ENCODE assay signal across 26 cellular contexts in genomic region chr3:197423376-197423775, GRCh38.
"Had no signal": no experiment of that assay in that cellular context is flagged by ENCODE, and none has a peak within 500 bp of the region (broad histone marks: within the 10 kb centered on the region; RNA-seq: fewer than 3 reads in every experiment).

No MANE protein-coding gene starts in this region.

- H3K36me3 ChIP-seq: colonic mucosa, esophagus squamous epithelium, WERI-Rb-1 had no signal

- H3K4me1 ChIP-seq: body of pancreas had no signal

- H3K27me3 ChIP-seq: body of pancreas, colonic mucosa, esophagus squamous epithelium had no signal

- H3K27ac ChIP-seq: body of pancreas, colonic mucosa, epithelial cell of prostate, WERI-Rb-1 had no signal

- H3K9me3 ChIP-seq: body of pancreas, colonic mucosa, esophagus squamous epithelium had no signal

- ATAC-seq: activated CD4-positive, CD25-positive, alpha-beta regulatory T cell treated with anti-CD3 and anti-CD28 coated beads, Interleukin-2, amount 50 U/mL, for 24 hours; activated CD8-positive, alpha-beta T cell treated with anti-CD3 and anti-CD28 coated beads for 36 hours; activated T-cell treated with anti-CD3 and anti-CD28 coated beads, Interleukin-2, amount 50 U/mL, for 4 hours; activated T-helper 17 cell treated with anti-CD3 and anti-CD28 coated beads, Interleukin-2, amount 50 U/mL, for 72 hours; body of pancreas; T-helper 17 cell had no signal

- H3K4me3 ChIP-seq: body of pancreas, colonic mucosa, esophagus squamous epithelium had no signal

- DNase-seq: activated B cell treated with CpG ODN at 0.5 μM for 24 hours; activated CD4-positive, alpha-beta T cell treated with anti-CD3 and anti-CD28 coated beads for 48 hours; activated CD4-positive, alpha-beta T cell treated with anti-CD3 and anti-CD28 coated beads, Interleukin-2, amount 50 U/mL, for 1 hour; activated CD4-positive, alpha-beta T cell treated with anti-CD3 and anti-CD28 coated beads, Interleukin-2, amount 50 U/mL, for 48 hours; activated CD8-positive, alpha-beta memory T cell treated with anti-CD3 and anti-CD28 coated beads for 24 hours; activated CD8-positive, alpha-beta T cell treated with anti-CD3 and anti-CD28 coated beads for 36 hours; activated effector memory CD4-positive, alpha-beta T cell treated with Interleukin-2 at 50 U/mL for 16 hours; activated gamma-delta T cell treated with Interleukin-2 at 50 U/mL for 16 hours; activated naive CD4-positive, alpha-beta T cell treated with anti-CD3 and anti-CD28 coated beads, Interleukin-2, amount 50 U/mL, for 16 hours; activated naive CD4-positive, alpha-beta T cell treated with Interleukin-2 at 50 U/mL for 16 hours; activated T-cell treated with anti-CD3 and anti-CD28 coated beads, Interleukin-2, amount 50 U/mL, for 4 hours; amniotic stem cell; anterior cingulate cortex; body of pancreas; central memory CD4-positive, alpha-beta T cell; cerebellar nuclear complex; colonic mucosa; effector CD8-positive, alpha-beta T cell; esophagus squamous epithelium; T-helper 1 cell; T-helper 17 cell; T1000; WERI-Rb-1 had no signal
